Comparison of ENCODE assay signal across 25 cellular contexts in the genomic region with DNA sequence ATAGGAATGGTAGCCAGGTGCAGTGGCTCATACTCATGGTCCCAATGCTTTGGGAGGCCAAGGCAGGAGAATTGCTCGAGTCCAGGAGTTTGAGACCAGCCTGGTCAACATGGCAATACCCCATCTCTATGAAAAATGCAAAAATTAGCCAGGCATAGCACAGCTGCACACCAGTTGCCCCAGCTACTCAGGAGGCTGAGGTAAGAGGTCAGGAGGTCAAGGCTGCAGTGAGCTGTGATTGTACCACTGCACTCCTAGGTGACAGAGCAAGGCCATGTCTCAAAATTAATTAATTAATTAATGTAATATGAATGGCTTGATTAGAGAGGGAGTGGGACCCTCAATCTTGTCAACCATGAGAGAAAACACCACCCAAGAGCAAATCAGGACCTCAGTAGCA.
DNase-seq lines count a peak whose midpoint lies in the region; ATAC-seq and TF ChIP-seq lines count a peak whose summit lies in the region.
"Had no signal": no experiment of that assay in that cellular context is flagged by ENCODE, and none has a peak within 500 bp of the region (broad histone marks: within the 10 kb centered on the region; RNA-seq: fewer than 3 reads in every experiment).

No MANE protein-coding gene starts in this region.

- H3K27me3 ChIP-seq in BLaER1 (no peaks in the 10 kb centered on the region), SU-DHL-6 (ENCODE audit: low read length) (no peaks in the 10 kb centered on the region)
- H3K27me3 ChIP-seq: BE2C had no signal

- peak; percentile 36 for ATAC-seq in GM18517 (IDR thresholded peaks at IDR 0.05; ENCODE audit: unreplicated experiment)
- ATAC-seq: GM23338 had no signal

- no peaks in the 10 kb centered on the region; the same call in 1 of the 2 replicates for H3F3A ChIP-seq in SU-DHL-6 (ENCODE audit: insufficient read depth)

- no peaks in the 10 kb centered on the region for H3K9me2 ChIP-seq in SU-DHL-6 (replicated peaks; ENCODE audit: insufficient read depth, low read length)
- H3K9me2 ChIP-seq: SK-N-SH had no signal

- DNase-seq in NAMALWA (ENCODE audit: low spot score) (peak; percentile 58), Kasumi-1 (lab: John Stamatoyannopoulos, UW) (no peak), lower leg skin (ENCODE audit: low spot score in 2 of 2) (no peak), SK-N-DZ (ENCODE audit: low spot score) (no peak), NCI-H1092 treated with DMSO at 0.1 percent for 48 hours (lab: John Stamatoyannopoulos, UW) (no peak)
- DNase-seq: BE2C; CD4-positive, CD25-positive, alpha-beta regulatory T cell; HFFc6; KBM-7; NCI-H1105; NCI-H1436 treated with DMSO at 0.1 percent for 48 hours; NCI-H1930; NCI-H2107; NCI-H524; NCI-H748 treated with DMSO at 0.1 percent for 48 hours; NK-92 treated with Interleukin-12 subunit alpha and Interleukin-12 subunit beta, amount 100 ng/mL, for 24 hours; SHP77 treated with DMSO at 0.1 percent for 48 hours; SK-N-SH; T-helper 2 cell had no signal

- no peaks in the 10 kb centered on the region for H3K79me2 ChIP-seq in SU-DHL-6 (ENCODE audit: insufficient read depth, low read length)

- H3K4me2 ChIP-seq in BLaER1 (peak overlapping the region; percentile 40; the same call in 1 of the 2 replicates), SU-DHL-6 (ENCODE audit: low read depth, low read length, poor library complexity, severe bottlenecking) (peak overlapping the region; percentile 50)
- H3K4me2 ChIP-seq: GM23338, SK-N-SH had no signal

- H3K9ac ChIP-seq in BLaER1 (no peak overlapping the region), SU-DHL-6 (ENCODE audit: low read length) (no peak overlapping the region)
- H3K9ac ChIP-seq: SK-N-SH had no signal

- 58 to 60% methylated on average over 1 of the region's 1 CpG for WGBS in lower leg skin, 2 donors

- H3K9me3 ChIP-seq in BLaER1 (peaks cover 22% of the 10 kb centered on the region), SU-DHL-6 (ENCODE audit: insufficient read depth, low read length) (no peaks in the 10 kb centered on the region)
- H3K9me3 ChIP-seq: BE2C, HAP-1 had no signal

- peaks cover 23% of the 10 kb centered on the region for H3K4me1 ChIP-seq in BLaER1
- H3K4me1 ChIP-seq: BE2C, HAP-1 had no signal

- TF ChIP-seq CTCF in SU-DHL-6 (IDR thresholded peaks at IDR 0.05; ENCODE audit: insufficient read depth, low read length, poor library complexity, severe bottlenecking) (no peak), lower leg skin (IDR thresholded peaks at IDR 0.05) (no peak)

- H4K20me1 ChIP-seq in BLaER1: no peaks in the 10 kb centered on the region
- H4K20me1 ChIP-seq in SU-DHL-6 (ENCODE audit: low read depth, low read length): no peaks in the 10 kb centered on the region

- H3K4me3 ChIP-seq in BLaER1 (no peak overlapping the region), SU-DHL-6 (ENCODE audit: insufficient read depth, low read length, poor library complexity, severe bottlenecking) (no peak overlapping the region), lower leg skin (ENCODE audit: low read depth, poor library complexity, severe bottlenecking) (no peak overlapping the region)
- H3K4me3 ChIP-seq: GM23338, HAP-1 had no signal

- TF ChIP-seq POLR2A in lower leg skin (IDR thresholded peaks at IDR 0.05): no peak

- intact Hi-C loops in lower leg skin (cut with DNase I; ENCODE audit: low total_unique reads): no loop called here

- no peak overlapping the region for H2AFZ ChIP-seq in SU-DHL-6 (ENCODE audit: low read depth, low read length, severe bottlenecking)
- H2AFZ ChIP-seq: GM23338 had no signal

- peak overlapping the region; percentile 24; the same call in 1 of the 2 replicates for H3K27ac ChIP-seq in BLaER1
- H3K27ac ChIP-seq in SU-DHL-6 (ENCODE audit: low read depth, low read length): peak overlapping the region; percentile 66
- H3K27ac ChIP-seq: 22Rv1 had no signal

- H3K36me3 ChIP-seq in BLaER1: no peaks in the 10 kb centered on the region
- no peaks in the 10 kb centered on the region for H3K36me3 ChIP-seq in SU-DHL-6 (ENCODE audit: low read length)
- H3K36me3 ChIP-seq: BE2C, HAP-1 had no signal
